ENCODE assay signal across 20 cellular contexts in the genomic region with DNA sequence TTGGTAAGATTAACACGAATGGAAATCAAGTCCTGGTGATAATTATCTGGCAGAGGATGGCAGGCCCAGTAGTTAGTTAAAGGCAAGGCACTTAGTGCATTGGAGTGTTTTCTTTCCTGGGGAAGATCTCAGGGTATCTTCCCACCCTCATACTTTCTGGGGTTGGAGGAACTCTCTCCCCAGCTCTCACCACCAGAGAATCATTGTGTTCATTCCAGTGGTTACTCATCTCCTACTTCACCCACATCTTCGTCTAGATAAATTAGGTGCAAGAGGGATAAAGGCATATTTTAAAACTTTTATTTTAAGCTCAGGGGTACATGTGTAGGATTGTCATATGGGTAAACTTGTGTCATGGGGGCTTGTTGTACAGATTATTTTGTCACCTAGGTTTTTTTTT.
DNase-seq lines count a peak whose midpoint lies in the region; FAIRE-seq and TF ChIP-seq lines count a peak whose summit lies in the region.
"Had no signal": no experiment of that assay in that cellular context is flagged by ENCODE, and none has a peak within 500 bp of the region (broad histone marks: within the 10 kb centered on the region; RNA-seq: fewer than 3 reads in every experiment).

No MANE protein-coding gene starts in this region.

- BruUV-seq in mammary epithelial cell (replicated peaks; lab: Mats Ljungman, UMichigan): no TSS peak

- H3K36me3 ChIP-seq in mammary epithelial cell (ENCODE audit: insufficient read depth, low read length) (no peaks in the 10 kb centered on the region), breast epithelium (no peaks in the 10 kb centered on the region), astrocyte (ENCODE audit: insufficient read depth, low read length) (no peaks in the 10 kb centered on the region), keratinocyte (ENCODE audit: control insufficient read depth in 2 of 2, extremely low read depth in 1 of 2, insufficient read depth in 2 of 2, low read length in 2 of 2) (no peaks in the 10 kb centered on the region), hepatocyte (replicated peaks; ENCODE audit: insufficient read depth, low read depth) (no peaks in the 10 kb centered on the region)

- no peaks in the 10 kb centered on the region for H3K9me1 ChIP-seq in keratinocyte (ENCODE audit: control insufficient read depth, extremely low read depth, insufficient read depth, low read length)

- in situ Hi-C loops in mammary epithelial cell (cut with MboI; ENCODE audit: low sequenced_read_pairs in 2 of 2): no loop called here

- CTCF ChIA-PET in mammary epithelial cell (lab: Charles Lee; ENCODE audit: low non-redundant PET) (no interaction called here), HEK293T (lab: Yijun Ruan, JAX) (no interaction called here)

- peaks cover 3% of the 10 kb centered on the region for H3K9me3 ChIP-seq in mammary epithelial cell (replicated peaks; ENCODE audit: insufficient read depth, low read length)
- no peaks in the 10 kb centered on the region for H3K9me3 ChIP-seq in breast epithelium
- peaks cover under 1% of the 10 kb centered on the region for H3K9me3 ChIP-seq in astrocyte (ENCODE audit: insufficient read depth, low read depth, low read length)
- H3K9me3 ChIP-seq in keratinocyte (ENCODE audit: control insufficient read depth, low read depth, low read length): no peaks in the 10 kb centered on the region
- no peaks in the 10 kb centered on the region for H3K9me3 ChIP-seq in hepatocyte (ENCODE audit: low read depth)

- H3K4me1 Mint-ChIP-seq in astrocyte (ENCODE audit: low read depth, unreplicated experiment): peaks cover 15% of the 10 kb centered on the region
- H3K4me1 Mint-ChIP-seq: B cell; CD4-positive, alpha-beta memory T cell had no signal

- H3K9ac ChIP-seq in mammary epithelial cell (ENCODE audit: insufficient read depth, low read length) (no peak overlapping the region), astrocyte (ENCODE audit: low read length) (peak overlapping the region; percentile 58), keratinocyte (ENCODE audit: control insufficient read depth, extremely low read depth, insufficient read depth, low read length) (no peak overlapping the region)

- no peaks in the 10 kb centered on the region for H3K9me2 ChIP-seq in hepatocyte (replicated peaks; ENCODE audit: insufficient read depth)

- H3K4me2 ChIP-seq in mammary epithelial cell (ENCODE audit: insufficient read depth, low read depth, low read length) (no peak overlapping the region), astrocyte (ENCODE audit: low read length) (peak overlapping the region; percentile 68), keratinocyte (ENCODE audit: control insufficient read depth, extremely low read depth, insufficient read depth, low read depth, low read length) (no peak overlapping the region), hepatocyte (no peak overlapping the region)

- FAIRE-seq in astrocyte (lab: Jason Lieb, UNC) (peak; percentile 96), keratinocyte (lab: Jason Lieb, UNC) (peak; percentile 65)
- FAIRE-seq: HTR-8/SVneo, RCC 7860 had no signal

- dilution Hi-C loops in mammary epithelial cell (cut with HindIII; ENCODE audit: low sequenced_read_pairs) (no loop called here), keratinocyte (cut with MboI; ENCODE audit: extremely low pct_ligation_motif_present, low sequenced_read_pairs) (no loop called here)

- POLR2A ChIA-PET in HEK293T (lab: Yijun Ruan, JAX): no interaction called here

- TF ChIP-seq CTCF in mammary epithelial cell (conservative IDR thresholded peaks at IDR 0.05 in 1 of 2, IDR thresholded peaks at IDR 0.05 in 1 of 2; ENCODE audit: extremely low read depth in 1 of 2, insufficient read depth in 1 of 2, low read depth in 1 of 2, low read length in 2 of 2) (no peak), breast epithelium (IDR thresholded peaks at IDR 0.05) (no peak), astrocyte (IDR thresholded peaks at IDR 0.05; ENCODE audit: insufficient read depth, low read depth, low read length) (no peak), keratinocyte (optimal IDR thresholded peaks at IDR 0.05 in 1 of 3, IDR thresholded peaks at IDR 0.05 in 1 of 3, conservative IDR thresholded peaks at IDR 0.05 in 1 of 3; ENCODE audit: extremely low read depth in 1 of 3, insufficient read depth in 2 of 3, low read length in 3 of 3) (no peak), hepatocyte (IDR thresholded peaks at IDR 0.05; ENCODE audit: poor library complexity) (no peak)

- TF ChIP-seq POLR2A in breast epithelium (IDR thresholded peaks at IDR 0.05): no peak

- H2AFZ ChIP-seq in mammary epithelial cell (ENCODE audit: low read depth, low read length): peak overlapping the region; percentile 55
- H2AFZ ChIP-seq in astrocyte (ENCODE audit: low read depth, low read length): no peak overlapping the region
- H2AFZ ChIP-seq in keratinocyte (ENCODE audit: control insufficient read depth, low read length): no peak overlapping the region
- no peak overlapping the region for H2AFZ ChIP-seq in hepatocyte

- no peak overlapping the region for H3K4me3 Mint-ChIP-seq in astrocyte (ENCODE audit: unreplicated experiment)
- H3K4me3 Mint-ChIP-seq: B cell; CD4-positive, alpha-beta memory T cell; H9 had no signal

- no peaks in the 10 kb centered on the region for H3K79me2 ChIP-seq in mammary epithelial cell (ENCODE audit: insufficient read depth, low read length)
- H3K79me2 ChIP-seq in astrocyte (ENCODE audit: insufficient read depth, low read length): no peaks in the 10 kb centered on the region
- no peaks in the 10 kb centered on the region for H3K79me2 ChIP-seq in keratinocyte (ENCODE audit: control insufficient read depth, insufficient read depth, low read length)
- no peaks in the 10 kb centered on the region for H3K79me2 ChIP-seq in hepatocyte

- H4K20me1 ChIP-seq in mammary epithelial cell (ENCODE audit: insufficient read depth, low read length): no peaks in the 10 kb centered on the region
- no peaks in the 10 kb centered on the region for H4K20me1 ChIP-seq in astrocyte (ENCODE audit: insufficient read depth, low read length)
- H4K20me1 ChIP-seq in keratinocyte (ENCODE audit: control insufficient read depth, extremely low read depth, insufficient read depth, low read length): no peaks in the 10 kb centered on the region
- no peaks in the 10 kb centered on the region for H4K20me1 ChIP-seq in hepatocyte (ENCODE audit: insufficient read depth, poor library complexity, severe bottlenecking)

- peak overlapping the region; percentile 88 for H3K27ac Mint-ChIP-seq in astrocyte (ENCODE audit: unreplicated experiment)
- H3K27ac Mint-ChIP-seq: B cell; CD4-positive, alpha-beta memory T cell had no signal

- no peak overlapping the region for H3K4me3 ChIP-seq in mammary epithelial cell (replicated peaks in 1 of 3; ENCODE audit: insufficient read depth in 1 of 3, low read depth in 2 of 3, low read length in 3 of 3)
- H3K4me3 ChIP-seq in breast epithelium: no peak overlapping the region
- peak overlapping the region; percentile 36 for H3K4me3 ChIP-seq in astrocyte (ENCODE audit: insufficient read depth, low read depth, low read length)
- no peak overlapping the region for H3K4me3 ChIP-seq in keratinocyte (ENCODE audit: control insufficient read depth in 2 of 3, extremely low read depth in 1 of 3, insufficient read depth in 2 of 3, low read depth in 1 of 3, low read length in 3 of 3)
- H3K4me3 ChIP-seq in hepatocyte: no peak overlapping the region

- no peaks in the 10 kb centered on the region for H3K27me3 Mint-ChIP-seq in astrocyte (ENCODE audit: low read depth, unreplicated experiment)
- H3K27me3 Mint-ChIP-seq: B cell had no signal

- H3K4me1 ChIP-seq in mammary epithelial cell (ENCODE audit: insufficient read depth, low read length): peaks cover 43% of the 10 kb centered on the region
- no peaks in the 10 kb centered on the region for H3K4me1 ChIP-seq in breast epithelium
- H3K4me1 ChIP-seq in astrocyte (ENCODE audit: insufficient read depth, low read length): peaks cover 48% of the 10 kb centered on the region
- peaks cover 24% of the 10 kb centered on the region for H3K4me1 ChIP-seq in keratinocyte (ENCODE audit: control insufficient read depth, extremely low read depth, insufficient read depth, low read length)
- H3K4me1 ChIP-seq in hepatocyte (ENCODE audit: insufficient read depth): peaks cover 6% of the 10 kb centered on the region

- 83% methylated on average over 2 of the region's 2 CpGs for WGBS in mammary epithelial cell (ENCODE audit: low coverage, missing lambda C conversion rate)
- 68% methylated on average over 2 of the region's 2 CpGs for WGBS in hepatocyte (ENCODE audit: low lambda C conversion rate, missing lambda C conversion rate)

- H3K9me3 Mint-ChIP-seq in astrocyte (ENCODE audit: unreplicated experiment): no peaks in the 10 kb centered on the region
- H3K9me3 Mint-ChIP-seq: H9 had no signal

- intact Hi-C loops in mammary epithelial cell (cut with micrococcal nuclease): no loop called here
- intact Hi-C loops in breast epithelium (cut with DNase I; ENCODE audit: low total_unique reads): no loop called here

- H3K27me3 ChIP-seq in mammary epithelial cell (ENCODE audit: insufficient read depth, low read length): no peaks in the 10 kb centered on the region
- H3K27me3 ChIP-seq in breast epithelium: no peaks in the 10 kb centered on the region
- H3K27me3 ChIP-seq in astrocyte (ENCODE audit: insufficient read depth, low read length): no peaks in the 10 kb centered on the region
- no peaks in the 10 kb centered on the region for H3K27me3 ChIP-seq in keratinocyte (ENCODE audit: control insufficient read depth, extremely low read depth, insufficient read depth, low read length)
- H3K27me3 ChIP-seq in hepatocyte: no peaks in the 10 kb centered on the region

- DNase-seq in mammary epithelial cell (no peak), breast epithelium (ENCODE audit: low spot score in 2 of 2) (no peak), astrocyte (ENCODE audit: low read depth) (peak; percentile 75), keratinocyte (ENCODE audit: low read depth, low spot score) (no peak), cerebellar nuclear complex (lab: John Stamatoyannopoulos, UW) (no peak), HEK293T (ENCODE audit: extremely low spot score) (no peak), hepatocyte (ENCODE audit: low spot score) (no peak)
- no peak for DNase-seq in activated CD8-positive, alpha-beta memory T cell treated with anti-CD3 and anti-CD28 coated beads, Interleukin-2, amount 50 U/mL, for 48 hours
- DNase-seq: CD4-positive, alpha-beta memory T cell; DND-41; H9; MV-4-11; NCI-H1417 treated with DMSO at 0.1 percent for 48 hours; NCI-H2029 treated with DMSO at 0.1 percent for 48 hours; NCI-H510A treated with DMSO at 0.1 percent for 48 hours; SHP77 treated with DMSO at 0.1 percent for 48 hours had no signal

- peaks cover 2% of the 10 kb centered on the region for H3K36me3 Mint-ChIP-seq in astrocyte (ENCODE audit: low read depth, unreplicated experiment)
- H3K36me3 Mint-ChIP-seq: CD4-positive, alpha-beta memory T cell had no signal

- H3K27ac ChIP-seq in mammary epithelial cell (ENCODE audit: insufficient read depth, low read depth, low read length): peak overlapping the region; percentile 59
- peak overlapping the region in 1 of 2 donors; percentile 48 for H3K27ac ChIP-seq in breast epithelium
- H3K27ac ChIP-seq in astrocyte (ENCODE audit: low read depth, low read length): peak overlapping the region; percentile 87
- H3K27ac ChIP-seq in keratinocyte (ENCODE audit: control insufficient read depth, insufficient read depth, low read length): no peak overlapping the region
- no peak overlapping the region for H3K27ac ChIP-seq in hepatocyte
- H3K27ac ChIP-seq: 22Rv1 had no signal

TF ChIP-seq in HEK293T, 16 proteins besides CTCF, POLR2A, EP300 and RAD21 (continues in another document):
- no peak for TF ChIP-seq LEF1 (IDR thresholded peaks at IDR 0.05; ENCODE audit: borderline replicate concordance)

Comparison
In these comparisons a context has a peak if more than half of its experiments do, and no peak if none do; other contexts are left out.
1. H3K27ac ChIP-seq: peak in mammary epithelial cell (single experiment) and astrocyte (single experiment); none in keratinocyte (single experiment) and hepatocyte (single experiment).